Comparison of ENCODE assay signal across 12 cellular contexts in genomic region chr17:2043785-2044184, GRCh38. TPM values are rescaled to one million over a fixed set of nuclear protein-coding genes. Genes with fewer than 3 reads are reported as not detected.
A peak's percentile ranks its signal among the peaks of the same experiment; 100 is the strongest.
DNase-seq lines count a peak whose midpoint lies in the region; ATAC-seq, FAIRE-seq and TF ChIP-seq lines count a peak whose summit lies in the region.
"Had no signal": no experiment of that assay in that cellular context is flagged by ENCODE, and none has a peak within 500 bp of the region (broad histone marks: within the 10 kb centered on the region; RNA-seq: fewer than 3 reads in every experiment).

No MANE protein-coding gene starts in this region.

- H3K4me1 ChIP-seq in HepG2 (ENCODE audit: insufficient read depth, low read length): peaks cover 11% of the 10 kb centered on the region

- peaks cover 27% of the 10 kb centered on the region for H3K4me1 Mint-ChIP-seq in activated naive CD8-positive, alpha-beta T cell (ENCODE audit: low read depth)
- H3K4me1 Mint-ChIP-seq in osteocyte (ENCODE audit: unreplicated experiment): peaks cover 24% of the 10 kb centered on the region

- no peak overlapping the region for H3K4me3 ChIP-seq in HepG2 (replicated peaks in 1 of 3; ENCODE audit: insufficient read depth in 1 of 3, low read depth in 2 of 3, low read length in 3 of 3)

- H3K27me3 ChIP-seq in HepG2 (ENCODE audit: control insufficient read depth in 1 of 2, insufficient read depth in 2 of 2, low read length in 2 of 2): 0 out of 5 replicates have a peak, but pooled peaks cover 0 to 3% of the 10 kb centered on the region in 2 experiments

- ATAC-seq in HepG2: no peak

- in situ Hi-C loops in HepG2 (cut with HindIII; ENCODE audit: extremely low pct_ligation_motif_present, low pct_unique_long_range_greater_than_20kb): loop anchor here (25.0 kb wide), 1 partner anchor 331 kb away; the partner anchor contains the start of genes TLCD2 and WDR81

- H3K9ac ChIP-seq in HepG2 (ENCODE audit: insufficient read depth, low read depth, low read length): no peak overlapping the region

- H4K20me1 ChIP-seq in HepG2 (ENCODE audit: insufficient read depth, low read length): no peaks in the 10 kb centered on the region

- BruUV-seq in HepG2 (replicated peaks; lab: Mats Ljungman, UMichigan): no TSS peak

- H3K27ac ChIP-seq in HepG2 (ENCODE audit: extremely low read length, insufficient read depth, low read length): no peak overlapping the region

- H3K4me3 Mint-ChIP-seq in activated naive CD8-positive, alpha-beta T cell: peak overlapping the region; percentile 95
- no peak overlapping the region for H3K4me3 Mint-ChIP-seq in osteocyte (ENCODE audit: unreplicated experiment)

- DNase-seq in A172 (ENCODE audit: low spot score) (peak; percentile 76), GM04503 (ENCODE audit: low read depth) (peak; percentile 63), glomerular visceral epithelial cell (ENCODE audit: extremely low spot score) (peak; percentile 40), HepG2 (ENCODE audit: low spot score) (no peak), NCI-H1048 (lab: John Stamatoyannopoulos, UW) (no peak), osteocyte (ENCODE audit: extremely low spot score, unreplicated experiment) (no peak), H4 (ENCODE audit: low spot score) (no peak)
- DNase-seq: COR-L47, OCI-M1 had no signal

- FAIRE-seq in HepG2 (lab: Jason Lieb, UNC): no peak
- FAIRE-seq: endometrium had no signal

- H3K36me3 ChIP-seq in HepG2 (replicated peaks in 1 of 2; ENCODE audit: control insufficient read depth in 1 of 2, insufficient read depth in 2 of 2, low read length in 2 of 2): peaks cover 4 to 12% of the 10 kb centered on the region in 2 experiments; a peak in 3 of 5 replicates

- H3K27ac Mint-ChIP-seq in activated naive CD8-positive, alpha-beta T cell: no peak overlapping the region
- no peak overlapping the region for H3K27ac Mint-ChIP-seq in osteocyte (ENCODE audit: unreplicated experiment)

- H3K9me3 Mint-ChIP-seq in activated naive CD8-positive, alpha-beta T cell (ENCODE audit: low read depth): no peaks in the 10 kb centered on the region
- no peaks in the 10 kb centered on the region for H3K9me3 Mint-ChIP-seq in osteocyte (ENCODE audit: unreplicated experiment)

- H3K27me3 Mint-ChIP-seq in activated naive CD8-positive, alpha-beta T cell: no peaks in the 10 kb centered on the region
- H3K27me3 Mint-ChIP-seq in osteocyte (ENCODE audit: unreplicated experiment): no peaks in the 10 kb centered on the region

- H3K36me3 Mint-ChIP-seq in activated naive CD8-positive, alpha-beta T cell: no peaks in the 10 kb centered on the region
- peaks cover 12% of the 10 kb centered on the region for H3K36me3 Mint-ChIP-seq in osteocyte (ENCODE audit: unreplicated experiment)

- no peak overlapping the region for H2AFZ ChIP-seq in HepG2 (ENCODE audit: low read length)

- TF ChIP-seq EP300 in HepG2 (IDR thresholded peaks at IDR 0.05; ENCODE audit: low read depth in 2 of 2, low read length in 2 of 2) (no peak), HepG2 (CRISPR knock-in tag; IDR thresholded peaks at IDR 0.05; ENCODE audit: borderline replicate concordance) (no peak)

- TF ChIP-seq CTCF in HepG2 (CRISPR knock-in tag; IDR thresholded peaks at IDR 0.05) (no peak), osteocyte (IDR thresholded peaks at IDR 0.05) (no peak)

- H3K79me2 ChIP-seq in HepG2 (ENCODE audit: insufficient read depth, low read length): no peaks in the 10 kb centered on the region

- CTCF ChIA-PET in HepG2 (lab: Yijun Ruan, JAX; ENCODE audit: low intra/inter-chr PET ratio, low total read pairs): no interaction called here

- intact Hi-C loops in HepG2 (cut with micrococcal nuclease; ENCODE audit: unreplicated experiment): no loop called here

- 99% methylated on average over 5 of the region's 6 CpGs for WGBS in HepG2 (ENCODE audit: low lambda C conversion rate)

- no peak for TF ChIP-seq POLR2A in HepG2 (IDR thresholded peaks at IDR 0.05; ENCODE audit: insufficient read depth in 1 of 2, low read depth in 2 of 2, low read length in 2 of 2)

- no peak overlapping the region for H3K4me2 ChIP-seq in HepG2 (ENCODE audit: low read depth, low read length)

- TF ChIP-seq RAD21 in HepG2 (CRISPR knock-in tag; IDR thresholded peaks at IDR 0.05): no peak

- no peaks in the 10 kb centered on the region for H3K9me3 ChIP-seq in HepG2 (ENCODE audit: low read length)

- POLR2A ChIA-PET in HepG2 (lab: Yijun Ruan, JAX): no interaction called here

RNA-seq across cellular contexts. Expression of gene OVCA2, which starts 2.0 kb away (rescaled TPM):
- 104 and 128 TPM in 2 replicates for total RNA-seq in A172 (2014; rRNA removed; shearing (Covaris generic))
- total RNA-seq in HepG2 (2016; rRNA removed; fragmentation: Illumina TruSeq; extraction: Trizol) (28.2 and 28.5 TPM in 2 replicates), osteocyte (33.2 and 35.9 TPM in 2 replicates)
- 14.6 and 20.0 TPM in 2 replicates for total RNA-seq in HepG2 (2016; cell fraction: cytosol; rRNA removed; fragmentation: Illumina TruSeq; extraction: Trizol; ENCODE audit: low read depth)
- 30.5 and 31.5 TPM in 2 replicates for total RNA-seq in HepG2 (2016; cell fraction: insoluble cytoplasmic fraction; rRNA removed; fragmentation: Illumina TruSeq; extraction: Trizol)
- total RNA-seq in HepG2 (2016; cell fraction: membrane; rRNA removed; fragmentation: Illumina TruSeq; extraction: Trizol): 29.3 and 32.1 TPM in 2 replicates
- 13.5 and 15.0 TPM in 2 replicates for total RNA-seq in HepG2 (2016; cell fraction: nucleus; rRNA removed; fragmentation: Illumina TruSeq; extraction: Trizol)
- 23.7 and 30.7 TPM in 2 replicates for polyA plus RNA-seq in HepG2 (2011; rRNA removed)
- polyA plus RNA-seq in HepG2 (2011; cell fraction: cytosol; rRNA removed): 28.7 and 32.0 TPM in 2 replicates
- polyA plus RNA-seq in HepG2 (2011; cell fraction: nucleus; rRNA removed): 12.2 and 17.3 TPM in 2 replicates
- polyA plus RNA-seq in HepG2 (2012): 7.1 and 10.8 TPM in 2 replicates
- polyA plus RNA-seq in HepG2 (2016; cell fraction: cytosol; fragmentation: Illumina TruSeq; extraction: Trizol; ENCODE audit: low read depth): 21.4 and 25.7 TPM in 2 replicates
- polyA plus RNA-seq in HepG2 (2016; cell fraction: insoluble cytoplasmic fraction; fragmentation: Illumina TruSeq; extraction: Trizol; ENCODE audit: low read depth): 30.2 and 32.2 TPM in 2 replicates
- polyA plus RNA-seq in HepG2 (2016; cell fraction: membrane; fragmentation: Illumina TruSeq; extraction: Trizol; ENCODE audit: low read depth): 25.8 and 29.0 TPM in 2 replicates
- 19.9 and 28.4 TPM in 2 replicates for polyA plus RNA-seq in HepG2 (2016; cell fraction: nucleus; fragmentation: Illumina TruSeq; extraction: Trizol; ENCODE audit: insufficient read depth, low read depth)
- 18.1 and 38.8 TPM in 2 replicates for polyA minus RNA-seq in HepG2 (2011; rRNA and poly(A)+ RNA removed; ENCODE audit: low replicate concordance)
- 2.6 and 5.9 TPM in 2 replicates for polyA minus RNA-seq in HepG2 (2011; cell fraction: cytosol; rRNA and poly(A)+ RNA removed)
- polyA minus RNA-seq in HepG2 (2011; cell fraction: nucleus; rRNA and poly(A)+ RNA removed): 1.7 TPM in 1 of 2 replicates, not detected in the other
- 40.3 and 49.8 TPM in 2 replicates for total RNA-seq in H4 (2014; rRNA removed; shearing (Covaris generic))

RNA-seq across cellular contexts. Expression of gene HIC1, which starts 11.1 kb away (rescaled TPM):
- 7.3 and 12.5 TPM in 2 replicates for total RNA-seq in A172 (2014; rRNA removed; shearing (Covaris generic))
- total RNA-seq in HepG2 (2016; rRNA removed; fragmentation: Illumina TruSeq; extraction: Trizol): 0.31 TPM in 1 of 2 replicates, not detected in the other
- not detected in 2 replicates for total RNA-seq in HepG2 (2016; cell fraction: cytosol; rRNA removed; fragmentation: Illumina TruSeq; extraction: Trizol; ENCODE audit: low read depth)
- total RNA-seq in HepG2 (2016; cell fraction: insoluble cytoplasmic fraction; rRNA removed; fragmentation: Illumina TruSeq; extraction: Trizol): 0.12 and 0.26 TPM in 2 replicates
- total RNA-seq in HepG2 (2016; cell fraction: membrane; rRNA removed; fragmentation: Illumina TruSeq; extraction: Trizol): 0.06 and 0.07 TPM in 2 replicates
- not detected in 2 replicates for total RNA-seq in HepG2 (2016; cell fraction: nucleus; rRNA removed; fragmentation: Illumina TruSeq; extraction: Trizol)
- polyA plus RNA-seq in HepG2 (2011; rRNA removed): 0.04 and 0.10 TPM in 2 replicates
- 0.09 and 0.12 TPM in 2 replicates for polyA plus RNA-seq in HepG2 (2011; cell fraction: cytosol; rRNA removed)
- 1.1 and 1.2 TPM in 2 replicates for polyA plus RNA-seq in HepG2 (2011; cell fraction: nucleus; rRNA removed)
- polyA plus RNA-seq in HepG2 (2012): 0.23 and 0.39 TPM in 2 replicates
- polyA plus RNA-seq in HepG2 (2016; cell fraction: cytosol; fragmentation: Illumina TruSeq; extraction: Trizol; ENCODE audit: low read depth): not detected in 2 replicates
- 0.08 TPM in 1 of 2 replicates, not detected in the other for polyA plus RNA-seq in HepG2 (2016; cell fraction: insoluble cytoplasmic fraction; fragmentation: Illumina TruSeq; extraction: Trizol; ENCODE audit: low read depth)
- polyA plus RNA-seq in HepG2 (2016; cell fraction: membrane; fragmentation: Illumina TruSeq; extraction: Trizol; ENCODE audit: low read depth): 0.06 and 0.09 TPM in 2 replicates
- 0.84 TPM in 1 of 2 replicates, not detected in the other for polyA plus RNA-seq in HepG2 (2016; cell fraction: nucleus; fragmentation: Illumina TruSeq; extraction: Trizol; ENCODE audit: insufficient read depth, low read depth)
- polyA minus RNA-seq in HepG2 (2011; rRNA and poly(A)+ RNA removed; ENCODE audit: low replicate concordance): 0.12 and 0.56 TPM in 2 replicates
- not detected in 2 replicates for polyA minus RNA-seq in HepG2 (2011; cell fraction: cytosol; rRNA and poly(A)+ RNA removed)
- polyA minus RNA-seq in HepG2 (2011; cell fraction: nucleus; rRNA and poly(A)+ RNA removed): 0.12 and 0.13 TPM in 2 replicates
- total RNA-seq in osteocyte: 3.3 and 3.7 TPM in 2 replicates
- total RNA-seq in H4 (2014; rRNA removed; shearing (Covaris generic)): 0.08 TPM in 1 of 2 replicates, not detected in the other

RNA-seq across cellular contexts. Expression of gene DPH1, which starts 13.8 kb away (rescaled TPM):
- 31.2 and 33.2 TPM in 2 replicates for total RNA-seq in A172 (2014; rRNA removed; shearing (Covaris generic))
- 14.5 and 25.3 TPM in 2 replicates for total RNA-seq in HepG2 (2016; rRNA removed; fragmentation: Illumina TruSeq; extraction: Trizol)
- 12.1 and 14.2 TPM in 2 replicates for total RNA-seq in HepG2 (2016; cell fraction: cytosol; rRNA removed; fragmentation: Illumina TruSeq; extraction: Trizol; ENCODE audit: low read depth)
- total RNA-seq in HepG2 (2016; cell fraction: insoluble cytoplasmic fraction; rRNA removed; fragmentation: Illumina TruSeq; extraction: Trizol): 12.8 and 22.5 TPM in 2 replicates
- 10.3 and 14.0 TPM in 2 replicates for total RNA-seq in HepG2 (2016; cell fraction: membrane; rRNA removed; fragmentation: Illumina TruSeq; extraction: Trizol)
- 16.5 and 22.6 TPM in 2 replicates for total RNA-seq in HepG2 (2016; cell fraction: nucleus; rRNA removed; fragmentation: Illumina TruSeq; extraction: Trizol)
- polyA plus RNA-seq in HepG2 (2011; rRNA removed): 42.8 and 49.5 TPM in 2 replicates
- 18.9 and 24.7 TPM in 2 replicates for polyA plus RNA-seq in HepG2 (2011; cell fraction: cytosol; rRNA removed)
- polyA plus RNA-seq in HepG2 (2011; cell fraction: nucleus; rRNA removed): 184 and 197 TPM in 2 replicates
- 22.1 and 23.1 TPM in 2 replicates for polyA plus RNA-seq in HepG2 (2012)
- 2.9 and 3.9 TPM in 2 replicates for polyA plus RNA-seq in HepG2 (2016; cell fraction: cytosol; fragmentation: Illumina TruSeq; extraction: Trizol; ENCODE audit: low read depth)
- polyA plus RNA-seq in HepG2 (2016; cell fraction: insoluble cytoplasmic fraction; fragmentation: Illumina TruSeq; extraction: Trizol; ENCODE audit: low read depth): 12.2 and 15.0 TPM in 2 replicates
- polyA plus RNA-seq in HepG2 (2016; cell fraction: membrane; fragmentation: Illumina TruSeq; extraction: Trizol; ENCODE audit: low read depth): 3.9 and 4.7 TPM in 2 replicates
- polyA plus RNA-seq in HepG2 (2016; cell fraction: nucleus; fragmentation: Illumina TruSeq; extraction: Trizol; ENCODE audit: insufficient read depth, low read depth): 54.3 and 66.6 TPM in 2 replicates
- 82.1 and 106 TPM in 2 replicates for polyA minus RNA-seq in HepG2 (2011; rRNA and poly(A)+ RNA removed; ENCODE audit: low replicate concordance)
- 15.1 and 19.0 TPM in 2 replicates for polyA minus RNA-seq in HepG2 (2011; cell fraction: cytosol; rRNA and poly(A)+ RNA removed)
- polyA minus RNA-seq in HepG2 (2011; cell fraction: nucleus; rRNA and poly(A)+ RNA removed): 33.1 and 46.4 TPM in 2 replicates
- 57.3 and 59.0 TPM in 2 replicates for total RNA-seq in osteocyte
- 12.3 and 16.5 TPM in 2 replicates for total RNA-seq in H4 (2014; rRNA removed; shearing (Covaris generic))

RNA-seq across cellular contexts. Expression of gene RTN4RL1, which starts 18.7 kb away (rescaled TPM):
- total RNA-seq in A172 (2014; rRNA removed; shearing (Covaris generic)): 1.7 and 2.2 TPM in 2 replicates
- total RNA-seq in HepG2 (2016; rRNA removed; fragmentation: Illumina TruSeq; extraction: Trizol) (not detected in 2 replicates), osteocyte (3.7 and 3.8 TPM in 2 replicates)
- total RNA-seq in HepG2 (2016; cell fraction: cytosol; rRNA removed; fragmentation: Illumina TruSeq; extraction: Trizol; ENCODE audit: low read depth): not detected in 2 replicates
- not detected in 2 replicates for total RNA-seq in HepG2 (2016; cell fraction: insoluble cytoplasmic fraction; rRNA removed; fragmentation: Illumina TruSeq; extraction: Trizol)
- not detected in 2 replicates for total RNA-seq in HepG2 (2016; cell fraction: membrane; rRNA removed; fragmentation: Illumina TruSeq; extraction: Trizol)
- total RNA-seq in HepG2 (2016; cell fraction: nucleus; rRNA removed; fragmentation: Illumina TruSeq; extraction: Trizol): not detected in 2 replicates
- 0.01 TPM in 1 of 2 replicates, not detected in the other for polyA plus RNA-seq in HepG2 (2011; rRNA removed)
- polyA plus RNA-seq in HepG2 (2011; cell fraction: cytosol; rRNA removed): not detected in 2 replicates
- not detected in 2 replicates for polyA plus RNA-seq in HepG2 (2011; cell fraction: nucleus; rRNA removed)
- not detected in 2 replicates for polyA plus RNA-seq in HepG2 (2012)
- not detected in 2 replicates for polyA plus RNA-seq in HepG2 (2016; cell fraction: cytosol; fragmentation: Illumina TruSeq; extraction: Trizol; ENCODE audit: low read depth)
- polyA plus RNA-seq in HepG2 (2016; cell fraction: insoluble cytoplasmic fraction; fragmentation: Illumina TruSeq; extraction: Trizol; ENCODE audit: low read depth): not detected in 2 replicates
- polyA plus RNA-seq in HepG2 (2016; cell fraction: membrane; fragmentation: Illumina TruSeq; extraction: Trizol; ENCODE audit: low read depth): 0.05 TPM in 1 of 2 replicates, not detected in the other
- polyA plus RNA-seq in HepG2 (2016; cell fraction: nucleus; fragmentation: Illumina TruSeq; extraction: Trizol; ENCODE audit: insufficient read depth, low read depth): not detected in 2 replicates
- 0.08 TPM in 1 of 2 replicates, not detected in the other for polyA minus RNA-seq in HepG2 (2011; rRNA and poly(A)+ RNA removed; ENCODE audit: low replicate concordance)
- polyA minus RNA-seq in HepG2 (2011; cell fraction: cytosol; rRNA and poly(A)+ RNA removed): not detected in 2 replicates
- not detected in 2 replicates for polyA minus RNA-seq in HepG2 (2011; cell fraction: nucleus; rRNA and poly(A)+ RNA removed)
- 0.48 and 1.3 TPM in 2 replicates for total RNA-seq in H4 (2014; rRNA removed; shearing (Covaris generic))
- total RNA-seq: mononuclear cell had no signal

Comparison
In these comparisons a context has a peak if more than half of its experiments do, and no peak if none do; other contexts are left out.
1. DNase-seq: peak in A172 (single experiment), GM04503 (single experiment) and glomerular visceral epithelial cell (single experiment); none in HepG2 (single experiment), NCI-H1048 (single experiment), osteocyte (single experiment) and H4 (single experiment).